ENCODE assay signal across 8 cellular contexts in the genomic region with DNA sequence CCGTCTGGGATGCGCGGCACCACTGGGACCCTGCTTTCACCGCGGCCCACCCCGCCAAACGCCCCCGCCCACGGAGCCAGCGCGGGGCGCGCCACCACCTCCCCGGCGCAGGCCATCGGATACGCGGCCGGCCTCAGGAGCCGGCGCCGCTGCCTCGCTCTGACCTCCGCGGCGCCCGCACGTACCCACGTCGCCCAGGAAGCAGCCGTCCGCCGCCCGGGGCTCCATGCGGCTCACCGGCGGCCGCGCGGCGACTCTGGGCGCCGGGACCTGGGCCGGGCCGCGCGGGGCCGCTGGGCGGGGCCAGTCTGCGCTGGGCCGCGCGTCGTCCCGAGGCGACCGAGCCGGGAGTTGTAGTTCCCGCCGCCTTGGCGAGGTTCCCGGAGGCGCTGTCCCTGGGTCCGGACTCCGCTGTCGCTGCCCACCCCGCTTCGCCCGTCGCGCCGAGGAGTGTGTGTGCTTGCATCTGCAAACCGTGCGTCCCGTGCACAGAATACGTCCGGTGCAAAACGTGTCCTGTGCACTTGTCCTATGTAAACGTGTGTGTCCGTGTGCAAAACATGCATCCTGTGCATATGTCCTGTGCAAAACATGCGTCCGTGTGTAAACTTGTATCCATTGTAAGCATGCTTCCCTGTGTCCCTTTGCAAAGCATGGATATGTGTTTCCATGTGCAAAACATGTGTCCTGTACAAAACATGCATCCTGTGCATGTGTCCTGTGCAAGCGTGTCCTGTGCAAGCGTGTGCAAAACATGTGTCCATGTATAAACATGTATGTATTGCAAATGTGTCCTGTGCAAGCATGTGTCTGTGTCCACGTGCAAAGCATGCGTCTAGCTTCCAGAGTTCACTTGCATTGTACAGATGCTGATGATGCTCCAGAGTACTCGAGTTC. TPM values are rescaled to one million over a fixed set of nuclear protein-coding genes. Genes with fewer than 3 reads are reported as not detected.
DNase-seq lines count a peak whose midpoint lies in the region; ATAC-seq and TF ChIP-seq lines count a peak whose summit lies in the region.

ASB13 (minus strand) TSS at position 272 of the 897 bp plus-strand sequence; CDS start at position 228, 44 bp downstream.

- POLR2A ChIA-PET in OCI-LY7 (lab: Charles Lee), result interaction anchor here (0.6 to 9.1 kb wide), 13 partner anchors 8 to 222 kb away, joined by 3 to 142 read pairs (median 4); partner anchors contain the start of gene TASOR2

- DNase-seq in NCI-H82 (lab: John Stamatoyannopoulos, UW) (peak; percentile 69), NCI-H82 treated with DMSO at 0.1 percent for 48 hours (lab: John Stamatoyannopoulos, UW; ENCODE audit: unreplicated experiment) (no peak), OCI-LY7 (ENCODE audit: low spot score) (peak; percentile 55), Right ventricle myocardium inferior (ENCODE audit: missing footprints) (peak; percentile 91), occipital lobe (lab: John Stamatoyannopoulos, UW) (peak; percentile 32)

- H3K4me1 Mint-ChIP-seq in activated naive CD8-positive, alpha-beta T cell (ENCODE audit: low read depth), result peaks cover 23% of the 10 kb centered on the region

- peak within 1 kb of the TSS; percentile 90 for H3K27ac Mint-ChIP-seq in activated naive CD8-positive, alpha-beta T cell

- H3K4me3 Mint-ChIP-seq in activated naive CD8-positive, alpha-beta T cell, result peak within 1 kb of the TSS; percentile 91

- no peaks in the 10 kb centered on the region for H3K27me3 Mint-ChIP-seq in activated naive CD8-positive, alpha-beta T cell

- TF ChIP-seq CTCF in OCI-LY7 (conservative IDR thresholded peaks at IDR 0.05; ENCODE audit: low read length), result 0 out of 2 replicates have a peak, but pooled peaks have one; percentile 21

- intact Hi-C loops in OCI-LY7 (cut with micrococcal nuclease; ENCODE audit: unreplicated experiment), result no loop called here
- intact Hi-C loops in Right ventricle myocardium inferior (cut with DNase I), result loop anchor here (5.0 kb wide), 1 partner anchor 34 kb away; no protein-coding TSS in a partner anchor

- peaks cover 76% of the 10 kb centered on the region for H3K4me1 ChIP-seq in OCI-LY7 (ENCODE audit: insufficient read depth, low read length, poor library complexity, severe bottlenecking)
- no peaks in the 10 kb centered on the region for H3K4me1 ChIP-seq in urinary bladder (ENCODE audit: insufficient read depth)

- peak within 1 kb of the TSS; percentile 86 for H3K4me2 ChIP-seq in OCI-LY7 (ENCODE audit: low read length)

- H3K36me3 Mint-ChIP-seq in activated naive CD8-positive, alpha-beta T cell, result no peaks in the 10 kb centered on the region

- H3K27ac ChIP-seq in OCI-LY7 (ENCODE audit: low read depth, low read length, poor library complexity, severe bottlenecking) (peak within 1 kb of the TSS; percentile 100), urinary bladder (ENCODE audit: low read depth) (peak within 1 kb of the TSS; percentile 60)

- H2AFZ ChIP-seq in OCI-LY7 (ENCODE audit: low read length), result peak within 1 kb of the TSS; percentile 81

- no peaks in the 10 kb centered on the region for H4K20me1 ChIP-seq in OCI-LY7 (ENCODE audit: insufficient read depth, low read length)

- no TSS peak for BruUV-seq in OCI-LY7 (replicated peaks; lab: Mats Ljungman, UMichigan)

- peak within 1 kb of the TSS; percentile 78 for H3K4me3 ChIP-seq in OCI-LY7 (ENCODE audit: low read depth, low read length, poor library complexity, severe bottlenecking)
- H3K4me3 ChIP-seq in urinary bladder (ENCODE audit: low read depth, low read length), result peak within 1 kb of the TSS; percentile 79

- 4% methylated on average over 87 of the region's 87 CpGs for WGBS in urinary bladder

- CTCF ChIA-PET in OCI-LY7 (lab: Charles Lee; ENCODE audit: unreplicated experiment), result no interaction called here

- H3K36me3 ChIP-seq in OCI-LY7 (ENCODE audit: insufficient read depth, low read length) (no peaks in the 10 kb centered on the region), urinary bladder (ENCODE audit: insufficient read depth) (no peaks in the 10 kb centered on the region)

- peak; percentile 60 for ATAC-seq in HG03045 (IDR thresholded peaks at IDR 0.05; ENCODE audit: unreplicated experiment)
- peak; percentile 97 for ATAC-seq in Right ventricle myocardium inferior

- no peaks in the 10 kb centered on the region for H3K9me3 Mint-ChIP-seq in activated naive CD8-positive, alpha-beta T cell (ENCODE audit: low read depth)

- H3K9me2 ChIP-seq in OCI-LY7 (ENCODE audit: insufficient read depth, low read length), result no peaks in the 10 kb centered on the region

- H3K79me2 ChIP-seq in OCI-LY7 (ENCODE audit: insufficient read depth, low read depth, low read length), result peaks cover 39% of the 10 kb centered on the region; the same call in 1 of the 2 replicates

- H3K9me3 ChIP-seq in OCI-LY7 (ENCODE audit: low read length), result no peaks in the 10 kb centered on the region

RNA-seq across cellular contexts. Expression of gene ASB13, which starts in this region (rescaled TPM):
- 23.2 and 25.6 TPM in 2 replicates for total RNA-seq in OCI-LY7 (2014; rRNA removed; shearing (Covaris generic))
- total RNA-seq in OCI-LY7 (2022), result 90.4 and 108 TPM in 2 replicates
- 15.4 TPM for total RNA-seq in Right ventricle myocardium inferior
- total RNA-seq in occipital lobe, result 14.2 TPM
- 8.7 TPM for total RNA-seq in urinary bladder
- 32.4 TPM for polyA plus RNA-seq in urinary bladder
